ENCODE assay signal across 32 cellular contexts in the genomic region with DNA sequence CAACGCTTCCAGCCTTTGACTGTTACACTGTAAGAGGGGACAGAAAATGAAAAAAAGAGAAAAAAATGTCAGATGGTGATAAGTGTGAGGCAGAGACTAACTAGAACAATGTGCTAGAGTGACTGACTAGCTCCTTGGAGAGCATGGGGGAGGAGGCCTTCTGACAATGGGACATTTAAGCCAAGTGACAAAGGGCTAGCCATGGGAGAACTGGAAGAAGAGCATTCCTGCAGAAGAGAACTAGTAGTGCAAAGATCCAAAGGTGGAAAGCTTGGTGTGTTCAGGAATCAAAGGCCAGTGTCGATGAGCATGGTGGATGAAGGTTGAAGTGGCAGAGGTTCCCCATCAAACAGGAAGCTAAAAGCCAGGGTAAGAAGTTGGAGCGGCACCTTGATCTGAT. TPM values are rescaled to one million over a fixed set of nuclear protein-coding genes. Genes with fewer than 3 reads are reported as not detected.
"Had no signal": no experiment of that assay in that cellular context is flagged by ENCODE, and none has a peak within 500 bp of the region (broad histone marks: within the 10 kb centered on the region; RNA-seq: fewer than 3 reads in every experiment).

No MANE protein-coding gene starts in this region.

- H3K27ac ChIP-seq: breast epithelium, esophagus muscularis mucosa, foreskin keratinocyte, left lung, neutrophil, ovary, prostate gland, sigmoid colon, upper lobe of right lung, VCaP had no signal

- H3K9me3 Mint-ChIP-seq: activated naive CD4-positive, alpha-beta T cell treated with anti-CD3 and anti-CD28 coated beads for 36 hours; activated T-helper 1 cell treated with anti-CD3 and anti-CD28 coated beads, Interleukin-12 subunit alpha, Interleukin-12 subunit beta, Interleukin-2, Interleukin-4 antibody, amounts not matched to agents 30 ng/mL and 10 ng/mL and 1 ng/mL, durations not matched to agents 14 hours and 24 hours and 36 hours; central memory CD8-positive, alpha-beta T cell; dendritic cell treated with granulocyte-macrophage colony-stimulating factor and Interleukin-4, amounts not matched to agents 40 ng/mL and 50 ng/mL, for 4 days; naive thymus-derived CD4-positive, alpha-beta T cell; stimulated activated memory B cell treated with anti-CD40 and anti-IgM and Interleukin-4, amounts not matched to agents 10 μg/mL and 1 μg/mL and 100 μg/mL, for 72 hours; stimulated activated naive CD8-positive, alpha-beta T cell treated with anti-CD3 and anti-CD28 coated beads, Interleukin-15, amount 100 ng/mL, for 72 hours had no signal

- H3K4me1 ChIP-seq: breast epithelium, foreskin keratinocyte, prostate gland had no signal

- H3K36me3 ChIP-seq: breast epithelium, left lung, neutrophil, ovary, prostate gland, sigmoid colon, upper lobe of right lung had no signal

- H3K27me3 ChIP-seq: ovary, upper lobe of right lung had no signal

- H3K4me1 Mint-ChIP-seq: central memory CD8-positive, alpha-beta T cell had no signal

- H3K4me3 Mint-ChIP-seq: activated naive CD4-positive, alpha-beta T cell treated with anti-CD3 and anti-CD28 coated beads for 36 hours; activated T-helper 1 cell treated with anti-CD3 and anti-CD28 coated beads, Interleukin-12 subunit alpha, Interleukin-12 subunit beta, Interleukin-2, Interleukin-4 antibody, amounts not matched to agents 30 ng/mL and 10 ng/mL and 1 ng/mL, durations not matched to agents 14 hours and 24 hours and 36 hours; central memory CD8-positive, alpha-beta T cell; dendritic cell treated with granulocyte-macrophage colony-stimulating factor and Interleukin-4, amounts not matched to agents 40 ng/mL and 50 ng/mL, for 4 days; stimulated activated memory B cell treated with anti-CD40 and anti-IgM and Interleukin-4, amounts not matched to agents 10 μg/mL and 1 μg/mL and 100 μg/mL, for 72 hours; stimulated activated naive CD8-positive, alpha-beta T cell treated with anti-CD3 and anti-CD28 coated beads, Interleukin-15, amount 100 ng/mL, for 72 hours had no signal

- H3K4me3 ChIP-seq: breast epithelium, esophagus muscularis mucosa, left lung, ovary, prostate gland, sigmoid colon, smooth muscle cell, upper lobe of right lung had no signal

- H3K9me3 ChIP-seq: breast epithelium, esophagus muscularis mucosa, left lung, neutrophil, ovary, prostate gland, sigmoid colon, upper lobe of right lung had no signal

- H3K36me3 Mint-ChIP-seq: naive thymus-derived CD4-positive, alpha-beta T cell; stimulated activated memory B cell treated with anti-CD40 and anti-IgM and Interleukin-4, amounts not matched to agents 10 μg/mL and 1 μg/mL and 100 μg/mL, for 72 hours had no signal

- H3K27ac Mint-ChIP-seq: activated naive CD4-positive, alpha-beta T cell treated with anti-CD3 and anti-CD28 coated beads for 36 hours; activated T-helper 1 cell treated with anti-CD3 and anti-CD28 coated beads, Interleukin-12 subunit alpha, Interleukin-12 subunit beta, Interleukin-2, Interleukin-4 antibody, amounts not matched to agents 30 ng/mL and 10 ng/mL and 1 ng/mL, durations not matched to agents 14 hours and 24 hours and 36 hours; dendritic cell treated with granulocyte-macrophage colony-stimulating factor and Interleukin-4, amounts not matched to agents 40 ng/mL and 50 ng/mL, for 4 days; stimulated activated memory B cell treated with anti-CD40 and anti-IgM and Interleukin-4, amounts not matched to agents 10 μg/mL and 1 μg/mL and 100 μg/mL, for 72 hours; stimulated activated naive CD8-positive, alpha-beta T cell treated with anti-CD3 and anti-CD28 coated beads, Interleukin-15, amount 100 ng/mL, for 72 hours had no signal

- H3K4me2 ChIP-seq: smooth muscle cell had no signal

- ATAC-seq: activated CD4-positive, CD25-positive, alpha-beta regulatory T cell treated with anti-CD3 and anti-CD28 coated beads, Interleukin-2, amount 50 U/mL, for 24 hours; foreskin keratinocyte; left lung; naive thymus-derived CD4-positive, alpha-beta T cell; stimulated activated memory B cell treated with anti-CD40 and anti-IgM and Interleukin-4, amounts not matched to agents 10 μg/mL and 1 μg/mL and 100 μg/mL, for 72 hours; stimulated activated naive CD8-positive, alpha-beta T cell treated with anti-CD3 and anti-CD28 coated beads, Interleukin-15, amount 100 ng/mL, for 72 hours; upper lobe of right lung had no signal

- DNase-seq: activated CD4-positive, alpha-beta T cell treated with anti-CD3 and anti-CD28 coated beads for 48 hours; activated CD4-positive, alpha-beta T cell treated with anti-CD3 and anti-CD28 coated beads, Interleukin-2, amount 50 U/mL, for 48 hours; activated CD8-positive, alpha-beta memory T cell treated with anti-CD3 and anti-CD28 coated beads for 24 hours; activated effector memory CD4-positive, alpha-beta T cell treated with anti-CD3 and anti-CD28 coated beads, Interleukin-2, amount 50 U/mL, for 16 hours; activated naive CD4-positive, alpha-beta T cell treated with anti-CD3 and anti-CD28 coated beads for 36 hours; activated T-cell treated with anti-CD3 and anti-CD28 coated beads, Interleukin-2, amount 50 U/mL, for 1 hour; amygdala; foreskin keratinocyte; left lung; midbrain; naive thymus-derived CD4-positive, alpha-beta T cell; ovary; sigmoid colon; stimulated activated CD4-positive, alpha-beta T cell treated with anti-CD3 and anti-CD28 coated beads, Interleukin-1b, Interleukin-23, amount 100 ng/mL, for 48 hours; stimulated activated CD4-positive, alpha-beta T cell treated with anti-CD3 and anti-CD28 coated beads, Interleukin-4, amount 100 ng/mL, for 4 hours; stimulated activated CD8-positive, alpha-beta memory T cell treated with anti-CD3 and anti-CD28 coated beads, Interleukin-4, amount 100 ng/mL, for 48 hours; stimulated activated naive CD8-positive, alpha-beta T cell treated with anti-CD3 and anti-CD28 coated beads, Interleukin-15, amount 100 ng/mL, for 72 hours; substantia nigra; T-helper 1 cell; upper lobe of right lung had no signal

RNA-seq across cellular contexts. Expression of a gene that starts 25.8 kb away (rescaled TPM):
- total RNA-seq: activated naive CD4-positive, alpha-beta T cell treated with anti-CD3 and anti-CD28 coated beads for 36 hours; activated T-helper 1 cell treated with anti-CD3 and anti-CD28 coated beads, Interleukin-12 subunit alpha, Interleukin-12 subunit beta, Interleukin-2, Interleukin-4 antibody, amounts not matched to agents 30 ng/mL and 10 ng/mL and 1 ng/mL, durations not matched to agents 14 hours and 24 hours and 36 hours; foreskin keratinocyte; lung microvascular endothelial cell; naive thymus-derived CD4-positive, alpha-beta T cell had no signal
- polyA plus RNA-seq: foreskin keratinocyte; naive thymus-derived CD4-positive, alpha-beta T cell had no signal

RNA-seq across cellular contexts. Expression of a gene that starts 29.5 kb away (rescaled TPM):
- total RNA-seq: foreskin keratinocyte, lung microvascular endothelial cell, prostate gland, smooth muscle cell had no signal
- polyA plus RNA-seq: foreskin keratinocyte, smooth muscle cell had no signal
